7 cellular contexts compared by ENCODE assay signal in the genomic region with DNA sequence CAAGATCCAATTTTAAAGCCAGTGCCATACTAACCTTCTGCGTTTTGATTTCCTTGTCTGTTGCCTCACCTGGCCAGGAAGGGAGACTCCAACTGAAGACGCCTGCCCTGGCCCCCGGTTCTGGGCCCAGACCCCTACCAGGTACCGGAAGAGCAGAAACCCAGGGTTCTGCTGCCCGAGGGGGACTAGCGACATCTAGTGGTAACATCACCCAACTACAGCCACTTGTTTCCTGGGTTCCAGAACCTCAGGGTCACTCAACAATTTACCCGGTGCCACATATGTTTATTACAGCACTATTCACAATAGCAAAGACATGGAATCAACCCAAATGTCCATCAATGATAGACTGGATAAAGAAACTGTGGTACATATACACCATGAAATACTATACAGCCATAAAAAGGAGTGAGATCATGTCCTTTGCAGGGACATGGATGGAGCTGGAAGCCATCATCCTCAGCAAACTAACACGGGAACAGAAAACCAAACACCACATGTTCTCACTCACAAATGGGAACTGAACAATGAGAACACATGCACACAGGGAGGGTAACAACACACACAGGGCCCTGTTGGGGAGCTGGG.
DNase-seq lines count a peak whose midpoint lies in the region; ATAC-seq and TF ChIP-seq lines count a peak whose summit lies in the region.
"Not testable (repeated sequence)": the region's sequence is repeated elsewhere in the genome, so short reads cannot be mapped to it uniquely, and the experiment has no call there.

No MANE protein-coding gene starts in this region.

- H2AFZ ChIP-seq in HCT116 (ENCODE audit: low read depth, low read length, poor library complexity, severe bottlenecking): not testable (repeated sequence)

- intact Hi-C loops in HCT116 (cut with micrococcal nuclease): loop anchor here (1.0 to 10.0 kb wide), 4 partner anchors 81 to 477 kb away; no protein-coding TSS in a partner anchor

- CTCF ChIA-PET in HCT116 (lab: Charles Lee) (interaction anchor here (0.8 to 1.2 kb wide), 3 partner anchors 112 to 388 kb away, joined by 3 to 5 read pairs (median 5); no protein-coding TSS in a partner anchor), WTC11 (lab: Charles Lee) (interaction anchor here (0.7 to 1.1 kb wide), 5 partner anchors 12 to 178 kb away, joined by 3 to 4 read pairs (median 3); no protein-coding TSS in a partner anchor)

- not testable (repeated sequence) for H3K4me3 Mint-ChIP-seq in WTC11; osteocyte (ENCODE audit: unreplicated experiment)

- not testable (repeated sequence) for H3K9ac ChIP-seq in HCT116 (ENCODE audit: low read length)

- POLR2A ChIA-PET in HCT116 (lab: Charles Lee); WTC11 (lab: Charles Lee): not testable (repeated sequence)

- H3K36me3 Mint-ChIP-seq in WTC11; osteocyte (ENCODE audit: unreplicated experiment): not testable (repeated sequence)

- H4K20me1 ChIP-seq in HCT116 (ENCODE audit: insufficient read depth): not testable (repeated sequence)

- peak; percentile 79 for TF ChIP-seq RAD21 in HCT116 (IDR thresholded peaks at IDR 0.05; ENCODE audit: low read depth)

- H3K79me2 ChIP-seq in HCT116 (ENCODE audit: insufficient read depth, low read length): not testable (repeated sequence)

- not testable (repeated sequence) for H3K36me3 ChIP-seq in HCT116 (ENCODE audit: control insufficient read depth in 1 of 2, insufficient read depth in 2 of 2, low read length in 2 of 2); right atrium auricular region

- H3K9me3 ChIP-seq in HCT116 (ENCODE audit: control insufficient read depth in 1 of 2, insufficient read depth in 1 of 2, low read depth in 1 of 2, low read length in 2 of 2); right atrium auricular region: not testable (repeated sequence)

- TF ChIP-seq POLR2A in HCT116 (IDR thresholded peaks at IDR 0.05; ENCODE audit: borderline replicate concordance, extremely low read depth, insufficient read depth, insufficient read length): not testable (repeated sequence)

- H3K4me1 ChIP-seq in HCT116 (ENCODE audit: control insufficient read depth in 1 of 2, insufficient read depth in 2 of 2, low read length in 2 of 2): peaks cover 19 to 22% of the 10 kb centered on the region in 2 experiments
- H3K4me1 ChIP-seq in right atrium auricular region: not testable (repeated sequence)

- H3K27me3 Mint-ChIP-seq in WTC11 (ENCODE audit: low read depth); osteocyte (ENCODE audit: unreplicated experiment): not testable (repeated sequence)

- H3K4me1 Mint-ChIP-seq in WTC11 (peaks cover 22% of the 10 kb centered on the region), osteocyte (ENCODE audit: unreplicated experiment) (peaks cover 13% of the 10 kb centered on the region)

- H3K4me3 ChIP-seq in HCT116 (replicated peaks in 1 of 2; ENCODE audit: low read depth in 1 of 2, low read length in 2 of 2); cardiac fibroblast (replicated peaks in 1 of 2; ENCODE audit: low read depth in 2 of 2, low read length in 2 of 2); right atrium auricular region: not testable (repeated sequence)

- TF ChIP-seq CTCF in HCT116 (IDR thresholded peaks at IDR 0.05 in 2 of 3, conservative IDR thresholded peaks at IDR 0.05 in 1 of 3; ENCODE audit: borderline replicate concordance in 1 of 3, insufficient read depth in 1 of 3, low read depth in 2 of 3, low read length in 2 of 3) (peak; percentile 74 to 88 (median 87)), WTC11 (IDR thresholded peaks at IDR 0.05) (peak; percentile 91), cardiac fibroblast (IDR thresholded peaks at IDR 0.05; ENCODE audit: low read depth, low read length) (peak; percentile 57), right atrium auricular region (IDR thresholded peaks at IDR 0.05) (peak; percentile 36 to 70), osteocyte (IDR thresholded peaks at IDR 0.05) (peak; percentile 62)

- H3K4me2 ChIP-seq in HCT116 (ENCODE audit: low read length): not testable (repeated sequence)

- peak; percentile 52 for ATAC-seq in HCT116
- peak; percentile 71 for ATAC-seq in WTC11

- H3K27me3 ChIP-seq in HCT116 (ENCODE audit: insufficient read depth, low read length): peaks cover 15% of the 10 kb centered on the region
- H3K27me3 ChIP-seq in right atrium auricular region: not testable (repeated sequence)

- DNase-seq in DMS 273 (lab: John Stamatoyannopoulos, UW; ENCODE audit: unreplicated experiment) (peak; percentile 32), HCT116 (ENCODE audit: low read depth, low spot score) (peak; percentile 15), NCI-H748 treated with DMSO at 0.1 percent for 48 hours (lab: John Stamatoyannopoulos, UW) (peak; percentile 48), WTC11 (ENCODE audit: low spot score) (peak; percentile 70), cardiac fibroblast (ENCODE audit: low read depth in 2 of 2) (peak in 1 of 2 donors; percentile 15)
- not testable (repeated sequence) for DNase-seq in right atrium auricular region (ENCODE audit: low spot score); osteocyte (ENCODE audit: extremely low spot score, unreplicated experiment)

- H3K27ac ChIP-seq in HCT116 (ENCODE audit: low read depth, low read length); right atrium auricular region: not testable (repeated sequence)

- H3K9me2 ChIP-seq in HCT116 (ENCODE audit: insufficient read depth): not testable (repeated sequence)

- not testable (repeated sequence) for BruUV-seq in HCT116 (replicated peaks; lab: Mats Ljungman, UMichigan)

- H3K27ac Mint-ChIP-seq in WTC11; osteocyte (ENCODE audit: unreplicated experiment): not testable (repeated sequence)

- not testable (repeated sequence) for H3K9me3 Mint-ChIP-seq in WTC11; osteocyte (ENCODE audit: unreplicated experiment)

- RAD21 ChIA-PET in HCT116 (lab: Charles Lee; ENCODE audit: low non-redundant PET in 1 of 2, low total read pairs in 2 of 2, uncharacterized antibody in 2 of 2, unreplicated experiment in 2 of 2): not testable (repeated sequence)

TF ChIP-seq in HCT116, 20 proteins besides CTCF, POLR2A, EP300 and RAD21:
- peak; percentile 41 for TF ChIP-seq ELF1 (IDR thresholded peaks at IDR 0.05; ENCODE audit: borderline replicate concordance, low read depth)
